8 cellular contexts compared by ENCODE assay signal in genomic region chr6:160520043-160520904, GRCh38.
DNase-seq lines count a peak whose midpoint lies in the region; TF ChIP-seq lines count a peak whose summit lies in the region.

No MANE protein-coding gene starts in this region.

- H3K27ac ChIP-seq in HEK293 (ENCODE audit: extremely low read depth, low read depth, low read length) (no peak overlapping the region; the same call in 1 of the 2 replicates), brain microvascular endothelial cell (peak overlapping the region; percentile 45), skeletal muscle tissue (ENCODE audit: low read depth, low read length) (no peak overlapping the region)

- H3K4me1 ChIP-seq in HEK293 (ENCODE audit: control insufficient read depth, insufficient read depth, low read length) = no peaks in the 10 kb centered on the region
- peaks cover 0 to 4% (median 3%) of the 10 kb centered on the region in 3 donors for H3K4me1 ChIP-seq in skeletal muscle tissue (ENCODE audit: control insufficient read depth in 3 of 3, insufficient read depth in 3 of 3, low read length in 3 of 3)

- H3K27me3 ChIP-seq in brain microvascular endothelial cell (replicated peaks) (no peaks in the 10 kb centered on the region), skeletal muscle tissue (ENCODE audit: control insufficient read depth in 3 of 3, insufficient read depth in 3 of 3, low read length in 3 of 3) (no peaks in the 10 kb centered on the region)

- H3K36me3 ChIP-seq in HEK293 (ENCODE audit: control insufficient read depth in 2 of 2, insufficient read depth in 1 of 2, low read length in 2 of 2) (no peaks in the 10 kb centered on the region), brain microvascular endothelial cell (replicated peaks) (no peaks in the 10 kb centered on the region), skeletal muscle tissue (ENCODE audit: control insufficient read depth in 3 of 3, insufficient read depth in 3 of 3, low read length in 3 of 3) (no peaks in the 10 kb centered on the region)

- TF ChIP-seq CTCF in GM12875 (IDR thresholded peaks at IDR 0.05; ENCODE audit: borderline replicate concordance, insufficient read depth, low read depth, low read length) (no peak), HEK293 (tag by site-specific recombination; IDR thresholded peaks at IDR 0.05) (peak; percentile 81), brain microvascular endothelial cell (IDR thresholded peaks at IDR 0.05; ENCODE audit: low read depth, low read length, missing control alignments) (peak; percentile 4)

- DNase-seq in NAMALWA (ENCODE audit: low spot score) (peak; percentile 39), UCSD-AML1 (lab: John Stamatoyannopoulos, UW; ENCODE audit: unreplicated experiment) (peak; percentile 74), brain microvascular endothelial cell (peak; percentile 55), NCI-H187 treated with DMSO at 0.1 percent for 48 hours (lab: John Stamatoyannopoulos, UW) (no peak)

- H3K9me3 ChIP-seq in HEK293 (ENCODE audit: control insufficient read depth, insufficient read depth, low read depth, low read length) (no peaks in the 10 kb centered on the region), iPS-18c (ENCODE audit: control insufficient read depth, insufficient read depth, low read length) (no peaks in the 10 kb centered on the region), skeletal muscle tissue (ENCODE audit: control insufficient read depth in 3 of 3, low read length in 3 of 3) (no peaks in the 10 kb centered on the region)

- POLR2A ChIA-PET in HEK293 (lab: Yijun Ruan, JAX) = no interaction called here

- peak overlapping the region in 2 of 3 donors; percentile 38 to 84 for H3K9ac ChIP-seq in skeletal muscle tissue (ENCODE audit: low read depth in 1 of 3, low read length in 3 of 3)

- CTCF ChIA-PET in HEK293 (lab: Yijun Ruan, JAX) = interaction anchor here (0.5 to 7.7 kb wide), 39 partner anchors 10 to 1754 kb away, joined by 3 to 95 read pairs (median 3); no protein-coding TSS in a partner anchor

- in situ Hi-C loops in brain microvascular endothelial cell (cut with HindIII; ENCODE audit: low pct_ligation_motif_present, low sequenced_read_pairs) = no loop called here

- peak overlapping the region; percentile 64 for H3K4me3 ChIP-seq in GM12875 (ENCODE audit: low read depth, low read length)
- peak overlapping the region; percentile 61 for H3K4me3 ChIP-seq in HEK293 (ENCODE audit: low read depth, low read length)
- peak overlapping the region; percentile 68 for H3K4me3 ChIP-seq in brain microvascular endothelial cell (ENCODE audit: low read depth, low read length)
- H3K4me3 ChIP-seq in iPS-18c (ENCODE audit: insufficient read depth, low read depth, low read length) = peak overlapping the region; percentile 54
- peak overlapping the region; percentile 73 to 82 (median 80) for H3K4me3 ChIP-seq in skeletal muscle tissue (ENCODE audit: low read length in 3 of 3)

TF ChIP-seq in HEK293, 187 proteins besides CTCF, POLR2A, EP300 and RAD21 (continues in another document):
- TF ChIP-seq KLF8 (tag by site-specific recombination; IDR thresholded peaks at IDR 0.05) (peak; percentile 44; the same call in 1 of the 2 replicates), ZNF169 (tag by site-specific recombination; IDR thresholded peaks at IDR 0.05) (no peak), IKZF3 (tag by site-specific recombination; IDR thresholded peaks at IDR 0.05) (peak; percentile 38; the same call in 1 of the 2 replicates), ZBTB8A (tag by site-specific recombination; IDR thresholded peaks at IDR 0.05) (peak; percentile 80), OSR2 (tag by site-specific recombination; IDR thresholded peaks at IDR 0.05) (no peak), ZNF324 (tag by site-specific recombination; IDR thresholded peaks at IDR 0.05) (peak; percentile 30; the same call in 1 of the 2 replicates), ZNF561 (tag by site-specific recombination; IDR thresholded peaks at IDR 0.05; ENCODE audit: borderline replicate concordance) (peak; percentile 57; the same call in 1 of the 2 replicates), PATZ1 (tag by site-specific recombination; IDR thresholded peaks at IDR 0.05) (peak; percentile 58; the same call in 1 of the 2 replicates), ZNF529 (tag by site-specific recombination; IDR thresholded peaks at IDR 0.05; ENCODE audit: insufficient replicate concordance) (no peak), ZFP69B (tag by site-specific recombination; IDR thresholded peaks at IDR 0.05) (peak; percentile 55; the same call in 1 of the 2 replicates), EGR2 (tag by site-specific recombination; IDR thresholded peaks at IDR 0.05; ENCODE audit: low read depth) (peak; percentile 34; the same call in 1 of the 2 replicates), ZFHX2 (tag by site-specific recombination; conservative IDR thresholded peaks at IDR 0.05) (peak; percentile 59), ZNF654 (tag by site-specific recombination; IDR thresholded peaks at IDR 0.05; ENCODE audit: low read depth) (peak; percentile 85), ZBTB17 (tag by site-specific recombination; IDR thresholded peaks at IDR 0.05) (peak; percentile 77), ZEB2 (tag by site-specific recombination; IDR thresholded peaks at IDR 0.05) (peak; percentile 38; the same call in 1 of the 2 replicates), ZBTB48 (tag by site-specific recombination; IDR thresholded peaks at IDR 0.05) (no peak), SP3 (tag by site-specific recombination; IDR thresholded peaks at IDR 0.05) (0 out of 2 replicates have a peak, but pooled peaks have one; percentile 35), SP7 (tag by site-specific recombination; IDR thresholded peaks at IDR 0.05) (0 out of 2 replicates have a peak, but pooled peaks have one; percentile 32)
- TF ChIP-seq, protein P1, sequence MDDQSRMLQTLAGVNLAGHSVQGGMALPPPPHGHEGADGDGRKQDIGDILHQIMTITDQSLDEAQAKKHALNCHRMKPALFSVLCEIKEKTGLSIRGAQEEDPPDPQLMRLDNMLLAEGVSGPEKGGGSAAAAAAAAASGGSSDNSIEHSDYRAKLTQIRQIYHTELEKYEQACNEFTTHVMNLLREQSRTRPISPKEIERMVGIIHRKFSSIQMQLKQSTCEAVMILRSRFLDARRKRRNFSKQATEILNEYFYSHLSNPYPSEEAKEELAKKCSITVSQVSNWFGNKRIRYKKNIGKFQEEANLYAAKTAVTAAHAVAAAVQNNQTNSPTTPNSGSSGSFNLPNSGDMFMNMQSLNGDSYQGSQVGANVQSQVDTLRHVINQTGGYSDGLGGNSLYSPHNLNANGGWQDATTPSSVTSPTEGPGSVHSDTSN (CRISPR knock-in tag; IDR thresholded peaks at IDR 0.05) = peak; percentile 33; the same call in 1 of the 2 replicates
- TF ChIP-seq, protein P2, sequence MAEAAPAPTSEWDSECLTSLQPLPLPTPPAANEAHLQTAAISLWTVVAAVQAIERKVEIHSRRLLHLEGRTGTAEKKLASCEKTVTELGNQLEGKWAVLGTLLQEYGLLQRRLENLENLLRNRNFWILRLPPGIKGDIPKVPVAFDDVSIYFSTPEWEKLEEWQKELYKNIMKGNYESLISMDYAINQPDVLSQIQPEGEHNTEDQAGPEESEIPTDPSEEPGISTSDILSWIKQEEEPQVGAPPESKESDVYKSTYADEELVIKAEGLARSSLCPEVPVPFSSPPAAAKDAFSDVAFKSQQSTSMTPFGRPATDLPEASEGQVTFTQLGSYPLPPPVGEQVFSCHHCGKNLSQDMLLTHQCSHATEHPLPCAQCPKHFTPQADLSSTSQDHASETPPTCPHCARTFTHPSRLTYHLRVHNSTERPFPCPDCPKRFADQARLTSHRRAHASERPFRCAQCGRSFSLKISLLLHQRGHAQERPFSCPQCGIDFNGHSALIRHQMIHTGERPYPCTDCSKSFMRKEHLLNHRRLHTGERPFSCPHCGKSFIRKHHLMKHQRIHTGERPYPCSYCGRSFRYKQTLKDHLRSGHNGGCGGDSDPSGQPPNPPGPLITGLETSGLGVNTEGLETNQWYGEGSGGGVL (tag by site-specific recombination; IDR thresholded peaks at IDR 0.05) = peak; percentile 36
- TF ChIP-seq, protein P3, sequence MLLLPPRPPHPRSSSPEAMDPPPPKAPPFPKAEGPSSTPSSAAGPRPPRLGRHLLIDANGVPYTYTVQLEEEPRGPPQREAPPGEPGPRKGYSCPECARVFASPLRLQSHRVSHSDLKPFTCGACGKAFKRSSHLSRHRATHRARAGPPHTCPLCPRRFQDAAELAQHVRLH (tag by site-specific recombination; IDR thresholded peaks at IDR 0.05) = no peak
